8 cellular contexts compared by ENCODE assay signal in genomic region chr3:152281032-152281713, GRCh38. TPM values are rescaled to one million over a fixed set of nuclear protein-coding genes. Genes with fewer than 3 reads are reported as not detected.
A peak's percentile ranks its signal among the peaks of the same experiment; 100 is the strongest.
DNase-seq lines count a peak whose midpoint lies in the region; ATAC-seq, FAIRE-seq and TF ChIP-seq lines count a peak whose summit lies in the region.

No MANE protein-coding gene starts in this region.

- in situ Hi-C loops in GM23248 (cut with MboI), result no loop called here

- no peak for FAIRE-seq in RCC 7860 (lab: Jason Lieb, UNC)

- WGBS in GM23248 (ENCODE audit: low coverage in 1 of 2, low lambda C conversion rate in 2 of 2, missing lambda C conversion rate in 2 of 2), 2 experiments, result 15 to 18% methylated on average over 4 of the region's 4 CpGs
- 55% methylated on average over 4 of the region's 4 CpGs for WGBS in liver

- H3K79me2 ChIP-seq in GM23248 (ENCODE audit: insufficient read depth) (peaks cover 99% of the 10 kb centered on the region), OCI-LY7 (ENCODE audit: insufficient read depth, low read depth, low read length) (peaks cover 99% of the 10 kb centered on the region)

- DNase-seq in GM23248, result peak; percentile 56
- no peak for DNase-seq in OCI-LY7 (ENCODE audit: low spot score)
- no peak for DNase-seq in WTC11 (ENCODE audit: low spot score)
- DNase-seq in activated CD8-positive, alpha-beta memory T cell treated with anti-CD3 and anti-CD28 coated beads for 24 hours, result no peak
- DNase-seq in SHP77 (lab: John Stamatoyannopoulos, UW), result no peak
- DNase-seq in RCC 7860 (ENCODE audit: low spot score), result no peak

- no peaks in the 10 kb centered on the region for H3K27me3 ChIP-seq in GM23248 (replicated peaks; ENCODE audit: insufficient read depth)
- H3K27me3 ChIP-seq in liver (ENCODE audit: control insufficient read depth in 4 of 4, insufficient read depth in 4 of 4, low read length in 3 of 4), result no peaks in the 10 kb centered on the region

- no peaks in the 10 kb centered on the region for H3K9me3 Mint-ChIP-seq in WTC11

- no peaks in the 10 kb centered on the region for H3K36me3 Mint-ChIP-seq in WTC11

- ATAC-seq in GM18505 (IDR thresholded peaks at IDR 0.05; ENCODE audit: unreplicated experiment) (peak; percentile 68), WTC11 (no peak)

- H3K9me3 ChIP-seq in GM23248 (ENCODE audit: low read depth) (no peaks in the 10 kb centered on the region), OCI-LY7 (ENCODE audit: low read length) (no peaks in the 10 kb centered on the region), liver (ENCODE audit: control insufficient read depth in 4 of 4, low read length in 3 of 4) (no peaks in the 10 kb centered on the region)

- no peak overlapping the region for H3K27ac Mint-ChIP-seq in WTC11

- H4K20me1 ChIP-seq in GM23248 (ENCODE audit: insufficient read depth) (no peaks in the 10 kb centered on the region; the same call in 1 of the 2 replicates), OCI-LY7 (ENCODE audit: insufficient read depth, low read length) (peaks cover 68% of the 10 kb centered on the region)

- H3K9me2 ChIP-seq in GM23248 (ENCODE audit: insufficient read depth) (no peaks in the 10 kb centered on the region), OCI-LY7 (ENCODE audit: insufficient read depth, low read length) (no peaks in the 10 kb centered on the region)

- TF ChIP-seq CTCF in OCI-LY7 (conservative IDR thresholded peaks at IDR 0.05; ENCODE audit: low read length) (no peak), liver (IDR thresholded peaks at IDR 0.05; ENCODE audit: low read depth, low read length, missing input control) (no peak), WTC11 (IDR thresholded peaks at IDR 0.05) (no peak)

- CTCF ChIA-PET in OCI-LY7 (lab: Charles Lee; ENCODE audit: unreplicated experiment), result interaction anchor here (0.6 kb wide), 1 partner anchor 17 kb away, joined by 4 read pairs; no protein-coding TSS in a partner anchor
- CTCF ChIA-PET in WTC11 (lab: Charles Lee), result interaction anchor here (0.5 kb wide), 1 partner anchor 1075 kb away, joined by 3 read pairs; no protein-coding TSS in a partner anchor

- H3K27ac ChIP-seq in GM23248, result peak overlapping the region; percentile 34
- no peak overlapping the region for H3K27ac ChIP-seq in OCI-LY7 (ENCODE audit: low read depth, low read length, poor library complexity, severe bottlenecking)
- no peak overlapping the region for H3K27ac ChIP-seq in liver (ENCODE audit: low read depth in 1 of 2, low read length in 2 of 2)

- H2AFZ ChIP-seq in GM23248 (no peak overlapping the region), OCI-LY7 (ENCODE audit: low read length) (no peak overlapping the region)

- H3K36me3 ChIP-seq in GM23248 (ENCODE audit: low read depth) (no peaks in the 10 kb centered on the region), OCI-LY7 (ENCODE audit: insufficient read depth, low read length) (peaks cover 12% of the 10 kb centered on the region), liver (ENCODE audit: control insufficient read depth in 4 of 4, insufficient read depth in 3 of 4, low read depth in 1 of 4, low read length in 3 of 4) (no peaks in the 10 kb centered on the region)

- no peak overlapping the region for H3K4me3 Mint-ChIP-seq in WTC11

- H3K4me2 ChIP-seq in GM23248 (ENCODE audit: unreplicated experiment), result peak overlapping the region; percentile 13
- peak overlapping the region; percentile 74 for H3K4me2 ChIP-seq in OCI-LY7 (ENCODE audit: low read length)

- H3F3A ChIP-seq in GM23248 (ENCODE audit: insufficient read depth), result peaks cover 22% of the 10 kb centered on the region

- POLR2A ChIA-PET in OCI-LY7 (lab: Charles Lee) (interaction anchor here (0.7 to 9.4 kb wide), 15 partner anchors 9 to 248 kb away, joined by 3 to 79 read pairs (median 4); partner anchors contain the start of gene MBNL1), WTC11 (lab: Charles Lee) (no interaction called here)

- no peaks in the 10 kb centered on the region for H3K27me3 Mint-ChIP-seq in WTC11 (ENCODE audit: low read depth)

- peaks cover 41% of the 10 kb centered on the region for H3K4me1 Mint-ChIP-seq in WTC11

- no peak overlapping the region for H3K9ac ChIP-seq in GM23248
- no peak overlapping the region for H3K9ac ChIP-seq in liver (ENCODE audit: low read depth in 1 of 2, low read length in 2 of 2)

- intact Hi-C loops in OCI-LY7 (cut with micrococcal nuclease; ENCODE audit: unreplicated experiment), result no loop called here

- peak; percentile 16 to 20 for TF ChIP-seq RAD21 in liver (IDR thresholded peaks at IDR 0.05)

- no TSS peak for BruUV-seq in OCI-LY7 (replicated peaks; lab: Mats Ljungman, UMichigan)

- H3K4me3 ChIP-seq in GM23248 (0 out of 2 replicates have a peak overlapping the region, but pooled peaks have one; percentile 5), OCI-LY7 (ENCODE audit: low read depth, low read length, poor library complexity, severe bottlenecking) (no peak overlapping the region), liver (ENCODE audit: low read depth in 1 of 3, low read length in 3 of 3) (no peak overlapping the region)

- H3K4me1 ChIP-seq in GM23248 (ENCODE audit: insufficient read depth) (peaks cover 83% of the 10 kb centered on the region), OCI-LY7 (ENCODE audit: insufficient read depth, low read length, poor library complexity, severe bottlenecking) (peaks cover 95% of the 10 kb centered on the region), liver (ENCODE audit: control insufficient read depth in 4 of 4, insufficient read depth in 4 of 4, low read length in 3 of 4) (peaks cover 6 to 48% (median 23%) of the 10 kb centered on the region in 4 donors)

- TF ChIP-seq POLR2A in GM18505 (IDR thresholded peaks at IDR 0.05; ENCODE audit: borderline replicate concordance, extremely low read depth, insufficient read depth, insufficient read length), result no peak

TF ChIP-seq in liver, 16 proteins besides CTCF, POLR2A, EP300 and RAD21 (continues in another document):
- peak in 1 of 2 donors; percentile 23 for TF ChIP-seq RXRA (IDR thresholded peaks at IDR 0.05)
- TF ChIP-seq EGR1 (IDR thresholded peaks at IDR 0.05; ENCODE audit: low read depth in 2 of 2), result no peak
- no peak for TF ChIP-seq GABPA (IDR thresholded peaks at IDR 0.05 in 1 of 2, conservative IDR thresholded peaks at IDR 0.05 in 1 of 2)
- peak; percentile 88 to 89 for TF ChIP-seq HNF4A (conservative IDR thresholded peaks at IDR 0.05)
- TF ChIP-seq ZBTB33 (IDR thresholded peaks at IDR 0.05), result no peak
- TF ChIP-seq FOXA1 (IDR thresholded peaks at IDR 0.05), result no peak
- TF ChIP-seq JUND (IDR thresholded peaks at IDR 0.05), result peak in 1 of 2 donors; percentile 23
- TF ChIP-seq NR2F2 (IDR thresholded peaks at IDR 0.05), result no peak
- no peak for TF ChIP-seq YY1 (IDR thresholded peaks at IDR 0.05)
- TF ChIP-seq TAF1 (conservative IDR thresholded peaks at IDR 0.05), result no peak

TF ChIP-seq in WTC11, 78 proteins besides CTCF, POLR2A, EP300 and RAD21 (continues in another document):
- TF ChIP-seq CBFB (CRISPR knock-in tag; IDR thresholded peaks at IDR 0.05; ENCODE audit: low read depth), result no peak
- TF ChIP-seq STAT6 (CRISPR knock-in tag; conservative IDR thresholded peaks at IDR 0.05; ENCODE audit: low read depth), result no peak
- TF ChIP-seq ZBTB43 (CRISPR knock-in tag; IDR thresholded peaks at IDR 0.05), result no peak
- TF ChIP-seq USF1 (CRISPR knock-in tag; IDR thresholded peaks at IDR 0.05), result no peak

RNA-seq across cellular contexts. Expression of gene MBNL1, which starts 12.4 kb away (rescaled TPM):
- 251 and 262 TPM in 2 replicates for total RNA-seq in GM23248 (2014; rRNA removed; shearing (Covaris generic))
- 81.7 and 89.5 TPM in 2 replicates for polyA plus RNA-seq in GM23248 (2016; fragmentation: Nextera tagmentation; extraction: Ambion mirVana)
- 125 and 163 TPM in 2 replicates for total RNA-seq in OCI-LY7 (2014; rRNA removed; shearing (Covaris generic))
- 174 and 184 TPM in 2 replicates for total RNA-seq in OCI-LY7 (2022)
- total RNA-seq in liver, result 100 to 1,000 TPM in 1 of 2 donors, 10 to 100 TPM in 1; 98.6 to 110 TPM
- polyA plus RNA-seq in liver, result 10 to 100 TPM; 17.1 to 25.9 TPM
- 16.0 to 20.4 TPM (median 17.8 TPM) in 3 replicates for total RNA-seq in WTC11 (2021)
